Comparison of ENCODE assay signal across 8 cellular contexts in the genomic region with DNA sequence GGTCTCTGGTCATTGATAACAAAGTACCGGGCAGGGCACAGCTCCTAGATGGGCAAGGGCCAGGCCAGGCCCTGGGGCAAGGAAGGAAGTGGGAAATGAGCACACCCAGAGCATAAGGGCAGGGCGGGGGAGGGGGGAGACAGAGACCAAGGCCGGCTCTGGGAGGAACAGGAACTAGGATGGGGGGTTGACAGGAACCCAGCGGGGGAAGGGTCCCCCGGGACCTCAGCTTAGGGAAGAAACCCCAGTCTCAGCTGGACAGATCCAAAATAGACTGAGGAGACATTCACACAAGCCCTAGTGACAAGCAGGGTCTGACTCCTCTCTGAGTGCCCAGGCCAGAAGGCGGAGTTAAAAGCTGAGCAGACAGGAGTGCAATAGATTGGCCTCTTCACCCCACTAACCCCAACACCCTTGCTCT. TPM values are rescaled to one million over a fixed set of nuclear protein-coding genes. Genes with fewer than 3 reads are reported as not detected.
DNase-seq lines count a peak whose midpoint lies in the region; ATAC-seq lines count a peak whose summit lies in the region.

No MANE protein-coding gene starts in this region.

- ATAC-seq in GM18502 (IDR thresholded peaks at IDR 0.05; ENCODE audit: poor library complexity, unreplicated experiment) (no peak), GM21367 (IDR thresholded peaks at IDR 0.05; ENCODE audit: unreplicated experiment) (no peak)

- in situ Hi-C loops in KBM-7 (cut with MboI; ENCODE audit: low pct_unique_long_range_greater_than_20kb, low sequenced_read_pairs) = loop anchor here (25.0 kb wide), 1 partner anchor 347 kb away; no protein-coding TSS in a partner anchor

- peak; percentile 79 for DNase-seq in CMK (ENCODE audit: low read depth)
- DNase-seq in KBM-7 = peak; percentile 78
- peak; percentile 35 to 51 for DNase-seq in activated CD4-positive, alpha-beta T cell treated with anti-CD3 and anti-CD28 coated beads, Interleukin-2, amount 50 U/mL, for 48 hours
- DNase-seq in fibroblast of gingiva (ENCODE audit: low read depth) = peak; percentile 62
- DNase-seq in myocyte (ENCODE audit: low read depth) = peak; percentile 56
- DNase-seq in activated CD8-positive, alpha-beta memory T cell treated with anti-CD3 and anti-CD28 coated beads, Interleukin-2, amount 50 U/mL, for 48 hours = no peak

RNA-seq across cellular contexts. Expression of gene ATOSB, which starts 0.7 kb away (rescaled TPM):
- 56.6 and 58.7 TPM in 2 replicates for total RNA-seq in myocyte
- polyA plus RNA-seq in myocyte (2012) = 82.7 TPM

RNA-seq across cellular contexts. Expression of gene STOML2, which starts 12.0 kb away (rescaled TPM):
- 104 and 124 TPM in 2 replicates for total RNA-seq in myocyte
- polyA plus RNA-seq in myocyte (2012) = 110 TPM

RNA-seq across cellular contexts. Expression of gene PIGO, which starts 18.5 kb away (rescaled TPM):
- 17.3 and 17.6 TPM in 2 replicates for total RNA-seq in myocyte
- polyA plus RNA-seq in myocyte (2012) = 24.1 TPM

RNA-seq across cellular contexts. Expression of gene FANCG, which starts 35.2 kb away (rescaled TPM):
- 6.1 and 8.7 TPM in 2 replicates for total RNA-seq in myocyte
- polyA plus RNA-seq in myocyte (2012) = 11.5 TPM

RNA-seq across cellular contexts. Expression of gene VCP, which starts 42.5 kb away (rescaled TPM):
- total RNA-seq in myocyte = 338 and 383 TPM in 2 replicates
- 374 TPM for polyA plus RNA-seq in myocyte (2012)
